In the genomic region with DNA sequence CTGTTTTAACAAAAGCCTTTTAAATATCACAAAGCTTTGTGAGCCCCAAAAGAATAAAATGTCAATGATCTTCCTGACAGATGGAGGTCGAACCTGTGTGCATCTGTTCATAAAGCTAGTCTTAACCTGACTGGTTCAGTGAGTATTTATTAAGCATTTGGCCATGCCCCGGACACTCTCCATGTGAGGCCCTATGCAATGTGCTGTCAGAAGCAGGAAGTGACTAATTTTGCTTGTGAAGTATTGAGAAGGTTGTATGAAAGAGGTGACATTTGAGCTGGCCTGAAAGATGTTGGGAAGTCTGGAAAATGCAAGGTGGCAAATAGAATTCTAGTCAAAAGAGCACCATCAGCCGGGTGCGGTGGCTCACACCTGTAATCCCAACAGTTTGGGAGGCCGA, we compare ENCODE assay signal across 14 cellular contexts.
"Had no signal": no experiment of that assay in that cellular context is flagged by ENCODE, and none has a peak within 500 bp of the region (broad histone marks: within the 10 kb centered on the region; RNA-seq: fewer than 3 reads in every experiment).

No MANE protein-coding gene starts in this region.

- H3K27ac Mint-ChIP-seq: activated CD4-positive, alpha-beta T cell treated with anti-CD3 and anti-CD28 coated beads, Interleukin-2, amount 10 ng/mL, durations not matched to agents 7 days and 5 days; activated naive CD4-positive, alpha-beta T cell treated with anti-CD3 and anti-CD28 coated beads for 36 hours; memory B cell; nephron progenitor cell had no signal

- H3K36me3 ChIP-seq: esophagus muscularis mucosa, heart left ventricle, upper lobe of left lung had no signal

- H3K4me3 ChIP-seq: esophagus muscularis mucosa, heart left ventricle, upper lobe of left lung had no signal

- H3K27me3 ChIP-seq: esophagus muscularis mucosa, heart left ventricle, upper lobe of left lung had no signal

- H3K27me3 Mint-ChIP-seq: activated CD4-positive, alpha-beta T cell treated with anti-CD3 and anti-CD28 coated beads, Interleukin-2, amount 10 ng/mL, durations not matched to agents 7 days and 5 days; memory B cell had no signal

- H3K9me3 Mint-ChIP-seq: memory B cell had no signal

- H3K27ac ChIP-seq: esophagus muscularis mucosa, heart left ventricle, upper lobe of left lung had no signal

- H3K4me1 Mint-ChIP-seq: activated CD4-positive, alpha-beta T cell treated with anti-CD3 and anti-CD28 coated beads, Interleukin-2, amount 10 ng/mL, durations not matched to agents 7 days and 5 days; memory B cell; nephron progenitor cell had no signal

- ATAC-seq: heart left ventricle, left lobe of liver had no signal

- H3K9me3 ChIP-seq: esophagus muscularis mucosa, upper lobe of left lung had no signal

- DNase-seq: activated CD4-positive, alpha-beta T cell treated with anti-CD3 and anti-CD28 coated beads, Interleukin-2, amount 10 ng/mL, durations not matched to agents 7 days and 5 days; activated CD4-positive, CD25-positive, alpha-beta regulatory T cell; activated CD8-positive, alpha-beta memory T cell treated with anti-CD3 and anti-CD28 coated beads for 24 hours; activated naive CD4-positive, alpha-beta T cell treated with anti-CD3 and anti-CD28 coated beads for 36 hours; central memory CD4-positive, alpha-beta T cell; foreskin melanocyte; heart left ventricle; nephron progenitor cell; stimulated activated CD4-positive, alpha-beta T cell treated with anti-CD3 and anti-CD28 coated beads, Interleukin-12 subunit alpha, Interleukin-12 subunit beta, amount 100 ng/mL, for 4 hours; stimulated activated naive CD4-positive, alpha-beta T cell treated with Interleukin-2 at 50 U/mL for 16 hours; upper lobe of left lung had no signal

- H3K4me1 ChIP-seq: esophagus muscularis mucosa, heart left ventricle, upper lobe of left lung had no signal

- H3K36me3 Mint-ChIP-seq: memory B cell had no signal

- H3K4me3 Mint-ChIP-seq: activated CD4-positive, alpha-beta T cell treated with anti-CD3 and anti-CD28 coated beads, Interleukin-2, amount 10 ng/mL, durations not matched to agents 7 days and 5 days; activated naive CD4-positive, alpha-beta T cell treated with anti-CD3 and anti-CD28 coated beads for 36 hours; memory B cell; nephron progenitor cell had no signal
